ENCODE assay signal across 10 cellular contexts in the genomic region with DNA sequence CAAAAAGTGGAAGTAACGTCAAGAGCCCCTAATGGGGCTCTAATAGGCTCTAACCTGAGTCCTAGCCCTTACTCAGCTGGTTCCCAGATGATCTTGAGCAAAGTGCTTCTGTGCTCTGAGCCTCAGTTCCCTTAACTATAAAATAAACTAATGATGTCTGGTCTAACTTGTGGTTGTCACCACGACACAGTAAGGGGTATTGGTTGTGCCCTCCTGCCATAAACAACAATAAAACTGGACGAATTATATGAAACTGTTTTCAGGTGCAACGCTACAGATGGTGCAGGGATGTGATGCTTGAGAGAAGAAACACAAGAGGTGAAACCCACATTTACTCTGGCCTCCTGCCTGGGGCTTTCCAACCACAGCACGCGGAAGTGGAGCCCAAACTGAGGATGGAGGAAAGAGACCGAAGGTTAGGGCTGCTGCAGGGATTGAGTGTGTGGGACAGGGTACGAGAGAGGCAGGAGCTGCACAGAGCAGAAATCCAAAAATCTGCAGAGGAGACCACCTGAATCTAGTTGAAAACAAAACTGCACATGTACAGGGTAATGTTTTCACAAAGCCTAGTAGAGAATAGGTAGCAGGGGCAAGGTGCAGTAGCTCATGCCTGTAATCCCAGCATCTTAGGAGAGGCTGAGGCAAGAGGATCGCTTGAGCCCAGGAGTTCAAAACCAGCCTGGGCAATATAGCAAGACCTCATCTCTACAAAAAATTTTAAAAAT. TPM values are rescaled to one million over a fixed set of nuclear protein-coding genes. Genes with fewer than 3 reads are reported as not detected.
DNase-seq lines count a peak whose midpoint lies in the region; ATAC-seq and TF ChIP-seq lines count a peak whose summit lies in the region.
"Had no signal": no experiment of that assay in that cellular context is flagged by ENCODE, and none has a peak within 500 bp of the region (broad histone marks: within the 10 kb centered on the region; RNA-seq: fewer than 3 reads in every experiment).

No MANE protein-coding gene starts in this region.

- H3K4me3 ChIP-seq in upper lobe of right lung = no peak overlapping the region
- H3K4me3 ChIP-seq: K562 had no signal

- POLR2A ChIA-PET in activated B cell treated with CpG ODN at 0.5 μM for 24 hours (lab: Charles Lee) (interaction anchor here (0.6 to 1.8 kb wide), 4 partner anchors 14 to 375 kb away, joined by 3 to 6 read pairs (median 4); a partner anchor contains a TSS), RWPE1 (lab: Yijun Ruan, JAX; ENCODE audit: low non-redundant PET) (no interaction called here)

- H3K27ac Mint-ChIP-seq in activated B cell treated with CpG ODN at 0.5 μM for 24 hours = peak overlapping the region; percentile 72

- H3K27me3 ChIP-seq in upper lobe of right lung = no peaks in the 10 kb centered on the region

- no peak overlapping the region for H3K27ac ChIP-seq in RWPE1
- H3K27ac ChIP-seq in upper lobe of right lung = no peak overlapping the region

- H3K9me3 Mint-ChIP-seq in activated B cell treated with CpG ODN at 0.5 μM for 24 hours = peaks cover 4% of the 10 kb centered on the region

- no peaks in the 10 kb centered on the region for H3K4me1 ChIP-seq in upper lobe of right lung

- TF ChIP-seq CTCF in activated B cell treated with CpG ODN at 0.5 μM for 24 hours (IDR thresholded peaks at IDR 0.05) (no peak), RWPE1 (conservative IDR thresholded peaks at IDR 0.05; ENCODE audit: low read depth) (no peak), upper lobe of right lung (IDR thresholded peaks at IDR 0.05) (no peak)

- no peaks in the 10 kb centered on the region for H3K36me3 Mint-ChIP-seq in activated B cell treated with CpG ODN at 0.5 μM for 24 hours (ENCODE audit: low read depth)

- H3K4me1 Mint-ChIP-seq in activated B cell treated with CpG ODN at 0.5 μM for 24 hours = peaks cover 40% of the 10 kb centered on the region

- CTCF ChIA-PET in activated B cell treated with CpG ODN at 0.5 μM for 24 hours (lab: Charles Lee) = interaction anchor here (1.8 kb wide), 1 partner anchor 443 kb away, joined by 5 read pairs; no protein-coding TSS in a partner anchor
- CTCF ChIA-PET in RWPE1 (lab: Yijun Ruan, JAX) = no interaction called here

- H3K4me3 Mint-ChIP-seq in activated B cell treated with CpG ODN at 0.5 μM for 24 hours = peak overlapping the region; percentile 33

- no peaks in the 10 kb centered on the region for H3K9me3 ChIP-seq in upper lobe of right lung

- intact Hi-C loops in activated B cell treated with CpG ODN at 0.5 μM for 24 hours (cut with micrococcal nuclease) = loop anchor here (1.0 kb wide), 1 partner anchor 13 kb away; no protein-coding TSS in a partner anchor
- intact Hi-C loops in upper lobe of right lung (cut with DNase I) = loop anchor here (5.0 kb wide), 1 partner anchor 443 kb away; no protein-coding TSS in a partner anchor

- ATAC-seq in GM19035 (IDR thresholded peaks at IDR 0.05; ENCODE audit: unreplicated experiment) (peak; percentile 84), HG02885 (IDR thresholded peaks at IDR 0.05; ENCODE audit: poor library complexity, unreplicated experiment) (peak; percentile 87), activated B cell treated with CpG ODN at 0.5 μM for 24 hours (ENCODE audit: low read depth) (peak; percentile 75), upper lobe of right lung (no peak)
- ATAC-seq: K562 had no signal

- no peaks in the 10 kb centered on the region for H3K27me3 Mint-ChIP-seq in activated B cell treated with CpG ODN at 0.5 μM for 24 hours

- H3K36me3 ChIP-seq in upper lobe of right lung = no peaks in the 10 kb centered on the region

- no peak for DNase-seq in activated B cell treated with CpG ODN at 0.5 μM for 24 hours
- peak; percentile 62 for DNase-seq in stimulated activated CD4-positive, alpha-beta T cell treated with anti-CD3 and anti-CD28 coated beads, Interleukin-15, amount 100 ng/mL, for 24 hours
- no peak for DNase-seq in RWPE1 (ENCODE audit: low spot score)
- no peak for DNase-seq in NCI-H187 (lab: John Stamatoyannopoulos, UW)
- no peak for DNase-seq in AG08395 (ENCODE audit: low spot score)
- no peak for DNase-seq in upper lobe of right lung

RNA-seq across cellular contexts. Expression of a gene that starts 45.6 kb away (rescaled TPM):
- not detected in 2 replicates for total RNA-seq in activated B cell treated with CpG ODN at 0.5 μM for 24 hours
- 1.4 TPM for total RNA-seq in upper lobe of right lung
- total RNA-seq: K562, myocyte had no signal
